ENCODE assay signal across 1 cellular context in genomic region chr9:124551472-124552339, GRCh38.
A peak's percentile ranks its signal among the peaks of the same experiment; 100 is the strongest.
TF ChIP-seq lines count a peak whose summit lies in the region.

No MANE protein-coding gene starts in this region.

TF ChIP-seq in K562, 482 proteins besides CTCF, POLR2A, EP300 and RAD21 (continued from another document):
- TF ChIP-seq TFAP4 (CRISPR knock-in tag; IDR thresholded peaks at IDR 0.05; ENCODE audit: borderline replicate concordance) (peak; percentile 31; the same call in 1 of the 2 replicates), FOSL1 (tag; conservative IDR thresholded peaks at IDR 0.05) (0 out of 2 replicates have a peak, but pooled peaks have one; percentile 31), SMC3 (conservative IDR thresholded peaks at IDR 0.05; ENCODE audit: insufficient read depth, low read depth, low read length) (peak; percentile 53), MAZ (CRISPR knock-in tag; conservative IDR thresholded peaks at IDR 0.05 in 1 of 2, IDR thresholded peaks at IDR 0.05 in 1 of 2) (peak in 1 of 2 experiments; percentile 42; a peak in 1 of 4 replicates), ZNF316 (IDR thresholded peaks at IDR 0.05) (no peak), PKNOX1 (IDR thresholded peaks at IDR 0.05) (peak; percentile 18; the same call in 1 of the 2 replicates), JUND (IDR thresholded peaks at IDR 0.05; ENCODE audit: borderline replicate concordance, low read depth, low read length) (0 out of 2 replicates have a peak, but pooled peaks have one; percentile 1), JUND (tag; IDR thresholded peaks at IDR 0.05; ENCODE audit: borderline replicate concordance, low read depth, low read length) (no peak; the same call in 2 of the 3 replicates)
